In genomic region chr1:109762821-109763645, GRCh38 we compare ENCODE assay signal across 8 cellular contexts.
DNase-seq lines count a peak whose midpoint lies in the region; ATAC-seq and TF ChIP-seq lines count a peak whose summit lies in the region.

No MANE protein-coding gene starts in this region.

- in situ Hi-C loops in brain microvascular endothelial cell (cut with HindIII; ENCODE audit: low pct_ligation_motif_present, low sequenced_read_pairs), result loop anchor here (10.0 kb wide), 1 partner anchor 108 kb away; the partner anchor contains the start of gene GSTM4

- TF ChIP-seq CTCF in AG09309 (IDR thresholded peaks at IDR 0.05; ENCODE audit: control insufficient read depth, insufficient read depth, low read depth, low read length, missing control alignments) (no peak), brain microvascular endothelial cell (IDR thresholded peaks at IDR 0.05; ENCODE audit: low read depth, low read length, missing control alignments) (no peak)

- H3K4me1 ChIP-seq in mucosa of rectum (ENCODE audit: control insufficient read depth in 2 of 2, insufficient read depth in 2 of 2, low read length in 2 of 2), result peaks cover 39 to 41% of the 10 kb centered on the region in 2 donors

- H3K4me3 ChIP-seq in AG09309 (ENCODE audit: control insufficient read depth, low read depth, low read length), result no peak overlapping the region
- no peak overlapping the region for H3K4me3 ChIP-seq in brain microvascular endothelial cell (ENCODE audit: low read depth, low read length)
- peak overlapping the region; percentile 89 to 98 for H3K4me3 ChIP-seq in mucosa of rectum (ENCODE audit: low read length in 2 of 2)

- H3K27me3 ChIP-seq in brain microvascular endothelial cell (replicated peaks), result no peaks in the 10 kb centered on the region
- H3K27me3 ChIP-seq in mucosa of rectum (ENCODE audit: control insufficient read depth in 2 of 2, insufficient read depth in 2 of 2, low read length in 2 of 2), result no peaks in the 10 kb centered on the region

- H3K9me3 ChIP-seq in mucosa of rectum (ENCODE audit: control insufficient read depth in 2 of 2, low read length in 2 of 2), result no peaks in the 10 kb centered on the region

- H3K36me3 ChIP-seq in brain microvascular endothelial cell (replicated peaks) (no peaks in the 10 kb centered on the region), mucosa of rectum (ENCODE audit: control insufficient read depth in 2 of 2, insufficient read depth in 2 of 2, low read length in 2 of 2) (peaks cover 20 to 34% of the 10 kb centered on the region in 2 donors)

- peak; percentile 46 for DNase-seq in AG09309 (ENCODE audit: low read depth)
- DNase-seq in MV-4-11 (lab: John Stamatoyannopoulos, UW), result peak; percentile 47
- DNase-seq in brain microvascular endothelial cell, result peak; percentile 25
- no peak for DNase-seq in middle frontal gyrus (ENCODE audit: extremely low spot score, low spot score)
- no peak for DNase-seq in SHP77 treated with DMSO at 0.1 percent for 48 hours (lab: John Stamatoyannopoulos, UW)

- ATAC-seq in GM18909 (IDR thresholded peaks at IDR 0.05; ENCODE audit: poor library complexity, unreplicated experiment), result no peak
- ATAC-seq in HG02571 (IDR thresholded peaks at IDR 0.05; ENCODE audit: unreplicated experiment), result no peak

- H3K27ac ChIP-seq in brain microvascular endothelial cell (no peak overlapping the region), mucosa of rectum (ENCODE audit: low read depth in 2 of 2, low read length in 2 of 2) (peak overlapping the region; percentile 97 to 98)

- H3K9ac ChIP-seq in mucosa of rectum (ENCODE audit: low read depth in 1 of 2, low read length in 2 of 2), result peak overlapping the region; percentile 100

Comparison
In these comparisons a context has a peak if more than half of its experiments do, and no peak if none do; other contexts are left out.
1. DNase-seq: peak in AG09309 (single experiment), MV-4-11 (single experiment) and brain microvascular endothelial cell (single experiment); none in middle frontal gyrus (single experiment) and SHP77 treated with DMSO at 0.1 percent for 48 hours (single experiment).
2. H3K4me3 ChIP-seq: peak in mucosa of rectum (2 of 2); none in AG09309 (single experiment) and brain microvascular endothelial cell (single experiment).